Comparison of ENCODE assay signal across 39 cellular contexts in genomic region chr13:82245860-82246259, GRCh38.
"Had no signal": no experiment of that assay in that cellular context is flagged by ENCODE, and none has a peak within 500 bp of the region (broad histone marks: within the 10 kb centered on the region; RNA-seq: fewer than 3 reads in every experiment).

No MANE protein-coding gene starts in this region.

- H3K36me3 ChIP-seq: adrenal gland, ascending aorta, brain microvascular endothelial cell, breast epithelium, cardiac muscle cell had no signal

- H3K27me3 Mint-ChIP-seq: activated naive CD4-positive, alpha-beta T cell treated with anti-CD3 and anti-CD28 coated beads, Interleukin-2, amount 10 ng/mL, durations not matched to agents 7 days and 5 days; activated naive CD4-positive, alpha-beta T cell treated with anti-CD3 and anti-CD28 coated beads, Interleukin-2, amount 50 U/mL, for 24 hours; activated naive CD8-positive, alpha-beta T cell; activated naive CD8-positive, alpha-beta T cell treated with anti-CD3 and anti-CD28 coated beads for 36 hours; activated naive CD8-positive, alpha-beta T cell treated with anti-CD3 and anti-CD28 coated beads, Interleukin-2, amount 10 ng/mL, durations not matched to agents 7 days and 5 days; activated naive CD8-positive, alpha-beta T cell treated with anti-CD3 and anti-CD28 coated beads, Interleukin-2, amount 50 U/mL, for 24 hours; activated T-cell treated with anti-CD3 and anti-CD28 coated beads, Interleukin-2, amount 50 U/mL, for 24 hours; activated T-helper 17 cell treated with anti-CD3 and anti-CD28 coated beads, Interleukin-2, amount 50 U/mL, for 72 hours; brain; central memory CD8-positive, alpha-beta T cell had no signal

- H3K4me3 Mint-ChIP-seq: activated naive CD4-positive, alpha-beta T cell treated with anti-CD3 and anti-CD28 coated beads for 36 hours; activated naive CD4-positive, alpha-beta T cell treated with anti-CD3 and anti-CD28 coated beads, Interleukin-2, amount 10 ng/mL, durations not matched to agents 7 days and 5 days; activated naive CD4-positive, alpha-beta T cell treated with anti-CD3 and anti-CD28 coated beads, Interleukin-2, amount 50 U/mL, for 24 hours; activated naive CD8-positive, alpha-beta T cell; activated naive CD8-positive, alpha-beta T cell treated with anti-CD3 and anti-CD28 coated beads for 36 hours; activated naive CD8-positive, alpha-beta T cell treated with anti-CD3 and anti-CD28 coated beads, Interleukin-2, amount 10 ng/mL, durations not matched to agents 7 days and 5 days; activated naive CD8-positive, alpha-beta T cell treated with anti-CD3 and anti-CD28 coated beads, Interleukin-2, amount 50 U/mL, for 24 hours; activated T-cell treated with anti-CD3 and anti-CD28 coated beads, Interleukin-2, amount 50 U/mL, for 24 hours; activated T-cell treated with anti-CD3 and anti-CD28 coated beads, Interleukin-2, amount 50 U/mL, for 4 hours; activated T-cell treated with anti-CD3 and anti-CD28 coated beads, Interleukin-2, amount 50 U/mL, for 72 hours; activated T-helper 1 cell treated with anti-CD3 and anti-CD28 coated beads, Interleukin-12 subunit alpha, Interleukin-12 subunit beta, Interleukin-2, Interleukin-4 antibody, amounts not matched to agents 30 ng/mL and 10 ng/mL and 1 ng/mL, durations not matched to agents 14 hours and 24 hours and 36 hours; activated T-helper 17 cell treated with anti-CD3 and anti-CD28 coated beads, Interleukin-2, amount 50 U/mL, for 72 hours; brain; central memory CD8-positive, alpha-beta T cell had no signal

- H3K4me1 ChIP-seq: adrenal gland, ascending aorta, body of pancreas, breast epithelium had no signal

- H3K27ac Mint-ChIP-seq: activated naive CD4-positive, alpha-beta T cell treated with anti-CD3 and anti-CD28 coated beads for 36 hours; activated naive CD4-positive, alpha-beta T cell treated with anti-CD3 and anti-CD28 coated beads, Interleukin-2, amount 10 ng/mL, durations not matched to agents 7 days and 5 days; activated naive CD4-positive, alpha-beta T cell treated with anti-CD3 and anti-CD28 coated beads, Interleukin-2, amount 50 U/mL, for 24 hours; activated naive CD4-positive, alpha-beta T cell treated with anti-CD3 and anti-CD28 coated beads, Interleukin-2, amount 50 U/mL, for 72 hours; activated naive CD8-positive, alpha-beta T cell; activated naive CD8-positive, alpha-beta T cell treated with anti-CD3 and anti-CD28 coated beads for 36 hours; activated naive CD8-positive, alpha-beta T cell treated with anti-CD3 and anti-CD28 coated beads, Interleukin-2, amount 10 ng/mL, durations not matched to agents 7 days and 5 days; activated naive CD8-positive, alpha-beta T cell treated with anti-CD3 and anti-CD28 coated beads, Interleukin-2, amount 50 U/mL, for 24 hours; activated T-cell treated with anti-CD3 and anti-CD28 coated beads, Interleukin-2, amount 50 U/mL, for 24 hours; activated T-cell treated with anti-CD3 and anti-CD28 coated beads, Interleukin-2, amount 50 U/mL, for 72 hours; activated T-helper 1 cell treated with anti-CD3 and anti-CD28 coated beads, Interleukin-12 subunit alpha, Interleukin-12 subunit beta, Interleukin-2, Interleukin-4 antibody, amounts not matched to agents 30 ng/mL and 10 ng/mL and 1 ng/mL, durations not matched to agents 14 hours and 24 hours and 36 hours; activated T-helper 17 cell treated with anti-CD3 and anti-CD28 coated beads, Interleukin-2, amount 50 U/mL, for 72 hours; activated T-helper 2 cell treated with anti-CD3 and anti-CD28 coated beads, Interferon-gamma antibody, Interleukin-2, Interleukin-4, amounts not matched to agents 10 μg/mL and 5 μg/mL and 100 μg/mL, durations not matched to agents 14 hours and 24 hours and 36 hours; brain had no signal

- H3K4me3 ChIP-seq: adrenal gland, ascending aorta, body of pancreas, breast epithelium, cardiac muscle cell had no signal

- DNase-seq: activated effector memory CD4-positive, alpha-beta T cell treated with anti-CD3 and anti-CD28 coated beads, Interleukin-2, amount 50 U/mL, for 16 hours; activated effector memory CD4-positive, alpha-beta T cell treated with Interleukin-2 at 50 U/mL for 16 hours; activated gamma-delta T cell; activated gamma-delta T cell treated with Interleukin-2 at 50 U/mL for 16 hours; activated naive CD4-positive, alpha-beta T cell; activated naive CD4-positive, alpha-beta T cell treated with anti-CD3 and anti-CD28 coated beads for 36 hours; activated naive CD4-positive, alpha-beta T cell treated with anti-CD3 and anti-CD28 coated beads, Interleukin-2, amount 10 ng/mL, durations not matched to agents 7 days and 5 days; activated naive CD4-positive, alpha-beta T cell treated with anti-CD3 and anti-CD28 coated beads, Interleukin-2, amount 50 U/mL, for 16 hours; activated naive CD4-positive, alpha-beta T cell treated with Interleukin-2 at 50 U/mL for 16 hours; activated naive CD8-positive, alpha-beta T cell treated with anti-CD3 and anti-CD28 coated beads for 36 hours; activated naive CD8-positive, alpha-beta T cell treated with anti-CD3 and anti-CD28 coated beads, Interleukin-2, amount 10 ng/mL, durations not matched to agents 7 days and 5 days; activated naive CD8-positive, alpha-beta T cell treated with anti-CD3 and anti-CD28 coated beads, Interleukin-2, amount 50 U/mL, for 24 hours; activated T-cell treated with anti-CD3 and anti-CD28 coated beads, Interleukin-2, amount 50 U/mL, for 1 hour; activated T-cell treated with anti-CD3 and anti-CD28 coated beads, Interleukin-2, amount 50 U/mL, for 24 hours; activated T-cell treated with anti-CD3 and anti-CD28 coated beads, Interleukin-2, amount 50 U/mL, for 4 hours; activated T-cell treated with anti-CD3 and anti-CD28 coated beads, Interleukin-2, amount 50 U/mL, for 48 hours; activated T-cell treated with anti-CD3 and anti-CD28 coated beads, Interleukin-2, amount 50 U/mL, for 72 hours; adrenal gland; amniotic stem cell; amygdala; anterior cingulate cortex; body of pancreas; brain microvascular endothelial cell; caudate nucleus; central memory CD4-positive, alpha-beta T cell; cerebellar nuclear complex had no signal

- H3K9me3 Mint-ChIP-seq: brain had no signal

- H3K36me3 Mint-ChIP-seq: activated naive CD4-positive, alpha-beta T cell treated with anti-CD3 and anti-CD28 coated beads, Interleukin-2, amount 10 ng/mL, durations not matched to agents 7 days and 5 days; activated naive CD4-positive, alpha-beta T cell treated with anti-CD3 and anti-CD28 coated beads, Interleukin-2, amount 50 U/mL, for 24 hours; activated naive CD4-positive, alpha-beta T cell treated with anti-CD3 and anti-CD28 coated beads, Interleukin-2, amount 50 U/mL, for 72 hours; activated naive CD8-positive, alpha-beta T cell; activated naive CD8-positive, alpha-beta T cell treated with anti-CD3 and anti-CD28 coated beads for 36 hours; activated naive CD8-positive, alpha-beta T cell treated with anti-CD3 and anti-CD28 coated beads, Interleukin-2, amount 10 ng/mL, durations not matched to agents 7 days and 5 days; brain had no signal

- H3K27ac ChIP-seq: adrenal gland, ascending aorta, body of pancreas, brain microvascular endothelial cell, breast epithelium, cardiac muscle cell had no signal

- H3K4me1 Mint-ChIP-seq: activated naive CD4-positive, alpha-beta T cell treated with anti-CD3 and anti-CD28 coated beads, Interleukin-2, amount 10 ng/mL, durations not matched to agents 7 days and 5 days; activated naive CD4-positive, alpha-beta T cell treated with anti-CD3 and anti-CD28 coated beads, Interleukin-2, amount 50 U/mL, for 24 hours; activated naive CD8-positive, alpha-beta T cell treated with anti-CD3 and anti-CD28 coated beads for 36 hours; activated naive CD8-positive, alpha-beta T cell treated with anti-CD3 and anti-CD28 coated beads, Interleukin-2, amount 10 ng/mL, durations not matched to agents 7 days and 5 days; activated naive CD8-positive, alpha-beta T cell treated with anti-CD3 and anti-CD28 coated beads, Interleukin-2, amount 50 U/mL, for 24 hours; activated T-helper 17 cell treated with anti-CD3 and anti-CD28 coated beads, Interleukin-2, amount 50 U/mL, for 72 hours; brain; central memory CD8-positive, alpha-beta T cell had no signal

- H3K27me3 ChIP-seq: adrenal gland, ascending aorta, body of pancreas, brain microvascular endothelial cell, breast epithelium, cardiac muscle cell had no signal

- ATAC-seq: activated naive CD4-positive, alpha-beta T cell treated with anti-CD3 and anti-CD28 coated beads, Interleukin-2, amount 50 U/mL, for 72 hours; activated naive CD8-positive, alpha-beta T cell treated with anti-CD3 and anti-CD28 coated beads, Interleukin-2, amount 50 U/mL, for 24 hours; activated T-cell treated with anti-CD3 and anti-CD28 coated beads, Interleukin-2, amount 50 U/mL, for 4 hours; activated T-cell treated with anti-CD3 and anti-CD28 coated beads, Interleukin-2, amount 50 U/mL, for 72 hours; activated T-helper 17 cell treated with anti-CD3 and anti-CD28 coated beads, Interleukin-2, amount 50 U/mL, for 72 hours; body of pancreas had no signal

- H3K9me3 ChIP-seq: adrenal gland, ascending aorta, body of pancreas, breast epithelium had no signal

- FAIRE-seq: astrocyte, bronchial epithelial cell had no signal
